In the genomic region with DNA sequence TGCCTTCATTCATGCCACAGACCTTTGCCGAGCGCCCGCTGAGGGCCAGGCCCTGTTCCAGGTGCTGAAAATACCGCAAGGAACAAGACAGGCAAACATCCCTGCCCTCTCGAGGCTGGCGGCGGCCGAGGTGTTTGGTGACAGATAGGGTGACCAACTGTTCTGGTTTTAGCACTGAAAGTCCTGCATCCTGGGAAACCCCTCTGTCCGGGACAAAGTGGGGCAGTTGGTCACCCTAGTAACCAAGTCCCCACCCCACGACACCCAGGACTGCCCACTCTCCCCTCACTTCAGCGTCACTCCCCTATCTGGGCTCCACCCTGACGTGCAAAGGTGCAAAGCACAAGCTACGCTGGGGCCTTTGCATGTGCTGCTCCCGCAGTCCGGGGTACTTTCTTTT, we compare ENCODE assay signal across 19 cellular contexts. TPM values are rescaled to one million over a fixed set of nuclear protein-coding genes. Genes with fewer than 3 reads are reported as not detected.
DNase-seq lines count a peak whose midpoint lies in the region; ATAC-seq, FAIRE-seq and TF ChIP-seq lines count a peak whose summit lies in the region.
"Had no signal": no experiment of that assay in that cellular context is flagged by ENCODE, and none has a peak within 500 bp of the region (broad histone marks: within the 10 kb centered on the region; RNA-seq: fewer than 3 reads in every experiment).

No MANE protein-coding gene starts in this region.

- POLR2A ChIA-PET in HepG2 (lab: Yijun Ruan, JAX): no interaction called here

- H4K20me1 ChIP-seq in HepG2 (ENCODE audit: insufficient read depth, low read length): peaks cover 34% of the 10 kb centered on the region; the same call in 1 of the 2 replicates

- 95% methylated on average over 15 of the region's 15 CpGs for WGBS in HepG2 (ENCODE audit: low lambda C conversion rate)
- 26 to 59% (median 37%) methylated on average over 15 of the region's 15 CpGs for WGBS in small intestine, 3 donors

- no peak overlapping the region for H3K4me2 ChIP-seq in HepG2 (ENCODE audit: low read depth, low read length)

- in situ Hi-C loops in HepG2 (cut with HindIII; ENCODE audit: extremely low pct_ligation_motif_present, low pct_unique_long_range_greater_than_20kb): no loop called here

- TF ChIP-seq POLR2A in HepG2 (IDR thresholded peaks at IDR 0.05; ENCODE audit: insufficient read depth in 1 of 2, low read depth in 2 of 2, low read length in 2 of 2): no peak

- intact Hi-C loops in HepG2 (cut with micrococcal nuclease; ENCODE audit: unreplicated experiment): no loop called here

- no peak for TF ChIP-seq CTCF in HepG2 (CRISPR knock-in tag; IDR thresholded peaks at IDR 0.05)

- no peak for TF ChIP-seq EP300 in HepG2 (IDR thresholded peaks at IDR 0.05; ENCODE audit: low read depth in 2 of 2, low read length in 2 of 2)
- TF ChIP-seq EP300 in HepG2 (CRISPR knock-in tag; IDR thresholded peaks at IDR 0.05; ENCODE audit: borderline replicate concordance): no peak

- H3K4me1 ChIP-seq in HepG2 (ENCODE audit: insufficient read depth, low read length) (peaks cover 31% of the 10 kb centered on the region), small intestine (ENCODE audit: control insufficient read depth in 2 of 2, insufficient read depth in 1 of 2, low read depth in 1 of 2, low read length in 1 of 2) (peaks cover 0 to 2% of the 10 kb centered on the region in 2 donors)

- H3K27ac ChIP-seq in HepG2 (ENCODE audit: extremely low read length, insufficient read depth, low read length) (no peak overlapping the region), small intestine (ENCODE audit: low read depth in 1 of 2, low read length in 1 of 2) (peak overlapping the region; percentile 65 to 92)
- H3K27ac ChIP-seq: 22Rv1, foreskin keratinocyte, upper lobe of right lung had no signal

- no peak overlapping the region for H3K9ac ChIP-seq in HepG2 (ENCODE audit: insufficient read depth, low read depth, low read length)

- TF ChIP-seq RAD21 in HepG2 (CRISPR knock-in tag; IDR thresholded peaks at IDR 0.05): no peak

- CTCF ChIA-PET in HepG2 (lab: Yijun Ruan, JAX; ENCODE audit: low intra/inter-chr PET ratio, low total read pairs): no interaction called here

- H3K4me3 ChIP-seq in HepG2 (replicated peaks in 1 of 3; ENCODE audit: insufficient read depth in 1 of 3, low read depth in 2 of 3, low read length in 3 of 3) (no peak overlapping the region), small intestine (ENCODE audit: low read depth in 1 of 2, low read length in 2 of 2) (no peak overlapping the region)
- H3K4me3 ChIP-seq: upper lobe of right lung had no signal

- DNase-seq in DMS53 (lab: John Stamatoyannopoulos, UW) (peak; percentile 25), DMS53 treated with DMSO at 0.1 percent for 48 hours (lab: John Stamatoyannopoulos, UW; ENCODE audit: unreplicated experiment) (no peak), cerebellum (ENCODE audit: low spot score) (peak; percentile 81), HepG2 (ENCODE audit: low spot score) (no peak), small intestine (peak; percentile 49), NCI-H524 treated with DMSO at 0.1 percent for 48 hours (lab: John Stamatoyannopoulos, UW) (no peak), HUDEP-2 (lab: John Stamatoyannopoulos, UW; ENCODE audit: unreplicated experiment in 76 of 76) (no peak), CD1c-positive myeloid dendritic cell (ENCODE audit: extremely low spot score) (no peak)
- DNase-seq: activated CD4-positive, CD25-positive, alpha-beta regulatory T cell treated with anti-CD3 and anti-CD28 coated beads, Interleukin-2, amount 50 U/mL, for 72 hours; activated T-cell treated with anti-CD3 and anti-CD28 coated beads, Interleukin-2, amount 50 U/mL, for 48 hours; foreskin keratinocyte; midbrain; NCI-H2107; NCI-H82; T-helper 1 cell; upper lobe of right lung had no signal

- H3K9me3 ChIP-seq in HepG2 (ENCODE audit: low read length) (no peaks in the 10 kb centered on the region), small intestine (ENCODE audit: control insufficient read depth, low read depth) (no peaks in the 10 kb centered on the region)
- H3K9me3 ChIP-seq: upper lobe of right lung had no signal

- ATAC-seq in HepG2: no peak
- ATAC-seq: foreskin keratinocyte, upper lobe of right lung had no signal

- FAIRE-seq in HepG2 (lab: Jason Lieb, UNC) (no peak), small intestine (lab: Jason Lieb, UNC) (no peak)
- FAIRE-seq: G401.6, HTR-8/SVneo had no signal

- H3K79me2 ChIP-seq in HepG2 (ENCODE audit: insufficient read depth, low read length): peaks cover 45% of the 10 kb centered on the region

- no peak overlapping the region for H2AFZ ChIP-seq in HepG2 (ENCODE audit: low read length)

- peaks cover 28 to 52% of the 10 kb centered on the region in 2 experiments for H3K36me3 ChIP-seq in HepG2 (replicated peaks in 1 of 2; ENCODE audit: control insufficient read depth in 1 of 2, insufficient read depth in 2 of 2, low read length in 2 of 2)
- peaks cover 15 to 27% of the 10 kb centered on the region in 2 donors for H3K36me3 ChIP-seq in small intestine (ENCODE audit: control insufficient read depth in 2 of 2, insufficient read depth in 2 of 2, low read length in 2 of 2)

- BruUV-seq in HepG2 (replicated peaks; lab: Mats Ljungman, UMichigan): no TSS peak

- H3K27me3 ChIP-seq in HepG2 (ENCODE audit: control insufficient read depth in 1 of 2, insufficient read depth in 2 of 2, low read length in 2 of 2): no peaks in the 10 kb centered on the region
- H3K27me3 ChIP-seq in small intestine (ENCODE audit: control insufficient read depth in 2 of 2, insufficient read depth in 2 of 2, low read length in 2 of 2): no peaks in the 10 kb centered on the region
- H3K27me3 ChIP-seq: foreskin keratinocyte, upper lobe of right lung had no signal

TF ChIP-seq in HepG2, 621 proteins besides CTCF, POLR2A, EP300 and RAD21 (continues in another document):
- no peak for TF ChIP-seq SP140L (CRISPR knock-in tag; IDR thresholded peaks at IDR 0.05; ENCODE audit: borderline replicate concordance)

RNA-seq across cellular contexts. Expression of a gene that starts 17.3 kb away (rescaled TPM):
- 3.5 TPM for total RNA-seq in cerebellum
- total RNA-seq in HepG2 (2016; rRNA removed; fragmentation: Illumina TruSeq; extraction: Trizol): 3.5 and 3.6 TPM in 2 replicates
- 1.8 TPM in 2 replicates for total RNA-seq in HepG2 (2016; cell fraction: cytosol; rRNA removed; fragmentation: Illumina TruSeq; extraction: Trizol; ENCODE audit: low read depth)
- total RNA-seq in HepG2 (2016; cell fraction: insoluble cytoplasmic fraction; rRNA removed; fragmentation: Illumina TruSeq; extraction: Trizol): 2.7 and 3.2 TPM in 2 replicates
- total RNA-seq in HepG2 (2016; cell fraction: membrane; rRNA removed; fragmentation: Illumina TruSeq; extraction: Trizol): 3.7 and 4.3 TPM in 2 replicates
- total RNA-seq in HepG2 (2016; cell fraction: nucleus; rRNA removed; fragmentation: Illumina TruSeq; extraction: Trizol): 3.0 and 3.1 TPM in 2 replicates
- polyA plus RNA-seq in HepG2 (2011; rRNA removed): 4.0 and 5.5 TPM in 2 replicates
- polyA plus RNA-seq in HepG2 (2011; cell fraction: cytosol; rRNA removed): 2.9 and 4.8 TPM in 2 replicates
- polyA plus RNA-seq in HepG2 (2011; cell fraction: nucleus; rRNA removed): 23.5 and 34.3 TPM in 2 replicates
- 4.7 and 6.0 TPM in 2 replicates for polyA plus RNA-seq in HepG2 (2012)
- 0.96 and 1.2 TPM in 2 replicates for polyA plus RNA-seq in HepG2 (2016; cell fraction: cytosol; fragmentation: Illumina TruSeq; extraction: Trizol; ENCODE audit: low read depth)
- 4.5 and 4.8 TPM in 2 replicates for polyA plus RNA-seq in HepG2 (2016; cell fraction: insoluble cytoplasmic fraction; fragmentation: Illumina TruSeq; extraction: Trizol; ENCODE audit: low read depth)
- 2.7 and 3.0 TPM in 2 replicates for polyA plus RNA-seq in HepG2 (2016; cell fraction: membrane; fragmentation: Illumina TruSeq; extraction: Trizol; ENCODE audit: low read depth)
- 9.7 and 9.9 TPM in 2 replicates for polyA plus RNA-seq in HepG2 (2016; cell fraction: nucleus; fragmentation: Illumina TruSeq; extraction: Trizol; ENCODE audit: insufficient read depth, low read depth)
- polyA minus RNA-seq in HepG2 (2011; rRNA and poly(A)+ RNA removed; ENCODE audit: low replicate concordance): 4.3 and 12.1 TPM in 2 replicates
- polyA minus RNA-seq in HepG2 (2011; cell fraction: cytosol; rRNA and poly(A)+ RNA removed): 9.4 and 10.5 TPM in 2 replicates
- 5.0 and 5.4 TPM in 2 replicates for polyA minus RNA-seq in HepG2 (2011; cell fraction: nucleus; rRNA and poly(A)+ RNA removed)
- polyA plus RNA-seq in small intestine: 10 to 100 TPM; 14.3 to 27.0 (median 16.8) TPM

RNA-seq across cellular contexts. Expression of a gene that starts 41.9 kb away (rescaled TPM):
- total RNA-seq in cerebellum (19.1 TPM), HepG2 (2016; rRNA removed; fragmentation: Illumina TruSeq; extraction: Trizol) (20.1 and 22.4 TPM in 2 replicates)
- total RNA-seq in HepG2 (2016; cell fraction: cytosol; rRNA removed; fragmentation: Illumina TruSeq; extraction: Trizol; ENCODE audit: low read depth): 4.3 and 5.1 TPM in 2 replicates
- 16.7 and 23.3 TPM in 2 replicates for total RNA-seq in HepG2 (2016; cell fraction: insoluble cytoplasmic fraction; rRNA removed; fragmentation: Illumina TruSeq; extraction: Trizol)
- total RNA-seq in HepG2 (2016; cell fraction: membrane; rRNA removed; fragmentation: Illumina TruSeq; extraction: Trizol): 9.8 and 11.2 TPM in 2 replicates
- 9.7 and 15.2 TPM in 2 replicates for total RNA-seq in HepG2 (2016; cell fraction: nucleus; rRNA removed; fragmentation: Illumina TruSeq; extraction: Trizol)
- polyA plus RNA-seq in HepG2 (2011; rRNA removed) (8.7 and 9.0 TPM in 2 replicates), small intestine (10 to 100 TPM; 10.8 to 14.8 (median 11.4) TPM)
- polyA plus RNA-seq in HepG2 (2011; cell fraction: cytosol; rRNA removed): 11.2 and 43.1 TPM in 2 replicates
- 22.4 and 27.4 TPM in 2 replicates for polyA plus RNA-seq in HepG2 (2011; cell fraction: nucleus; rRNA removed)
- polyA plus RNA-seq in HepG2 (2012): 19.1 and 20.7 TPM in 2 replicates
- polyA plus RNA-seq in HepG2 (2016; cell fraction: cytosol; fragmentation: Illumina TruSeq; extraction: Trizol; ENCODE audit: low read depth): 3.3 and 3.5 TPM in 2 replicates
- 18.2 and 33.3 TPM in 2 replicates for polyA plus RNA-seq in HepG2 (2016; cell fraction: insoluble cytoplasmic fraction; fragmentation: Illumina TruSeq; extraction: Trizol; ENCODE audit: low read depth)
- 5.6 and 5.9 TPM in 2 replicates for polyA plus RNA-seq in HepG2 (2016; cell fraction: membrane; fragmentation: Illumina TruSeq; extraction: Trizol; ENCODE audit: low read depth)
- 36.3 and 39.1 TPM in 2 replicates for polyA plus RNA-seq in HepG2 (2016; cell fraction: nucleus; fragmentation: Illumina TruSeq; extraction: Trizol; ENCODE audit: insufficient read depth, low read depth)
- polyA minus RNA-seq in HepG2 (2011; rRNA and poly(A)+ RNA removed; ENCODE audit: low replicate concordance): 12.2 and 13.9 TPM in 2 replicates
- 5.1 and 7.7 TPM in 2 replicates for polyA minus RNA-seq in HepG2 (2011; cell fraction: cytosol; rRNA and poly(A)+ RNA removed)
- polyA minus RNA-seq in HepG2 (2011; cell fraction: nucleus; rRNA and poly(A)+ RNA removed): 14.5 and 15.1 TPM in 2 replicates

Comparison
In these comparisons a context has a peak if more than half of its experiments do, and no peak if none do; other contexts are left out.
1. DNase-seq: peak in DMS53 (single experiment), cerebellum (single experiment) and small intestine (single experiment); none in DMS53 treated with DMSO at 0.1 percent for 48 hours (single experiment), HepG2 (single experiment), NCI-H524 treated with DMSO at 0.1 percent for 48 hours (single experiment), HUDEP-2 (0 of 76) and CD1c-positive myeloid dendritic cell (single experiment).